Comparison of ENCODE assay signal across 10 cellular contexts in the genomic region with DNA sequence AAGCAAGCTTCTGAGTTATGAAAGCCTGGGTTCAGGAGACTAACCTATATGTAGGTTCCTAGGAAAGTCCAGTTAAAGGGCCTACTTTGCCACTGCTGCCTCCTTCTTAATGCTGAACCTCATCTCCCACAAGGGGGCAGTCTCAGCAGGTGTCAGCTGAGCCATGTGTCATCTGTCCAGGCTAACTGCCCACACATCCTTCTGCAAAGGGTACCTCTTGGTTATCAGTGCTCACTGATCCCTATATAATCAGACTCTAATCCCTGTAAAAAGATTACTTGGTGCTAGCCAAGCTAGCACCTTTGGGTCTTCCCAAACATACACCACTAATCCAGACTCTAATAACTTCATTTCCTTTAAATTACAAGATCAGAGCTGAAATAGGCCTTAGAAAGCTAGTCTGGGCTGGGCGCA. TPM values are rescaled to one million over a fixed set of nuclear protein-coding genes. Genes with fewer than 3 reads are reported as not detected.
DNase-seq lines count a peak whose midpoint lies in the region; ATAC-seq, FAIRE-seq and TF ChIP-seq lines count a peak whose summit lies in the region.
"Had no signal": no experiment of that assay in that cellular context is flagged by ENCODE, and none has a peak within 500 bp of the region (broad histone marks: within the 10 kb centered on the region; RNA-seq: fewer than 3 reads in every experiment).

No MANE protein-coding gene starts in this region.

- POLR2A ChIA-PET in K562 (lab: Yijun Ruan, JAX), result interaction anchor here (0.5 to 5.6 kb wide), 15 partner anchors 9 to 500 kb away, joined by 3 to 104 read pairs (median 4); a partner anchor contains a TSS

- peak; percentile 53 for DNase-seq in NCI-H146 (lab: John Stamatoyannopoulos, UW)
- DNase-seq in NCI-H146 treated with DMSO at 0.1 percent for 48 hours (lab: John Stamatoyannopoulos, UW; ENCODE audit: unreplicated experiment), result no peak
- peak; percentile 47 for DNase-seq in NCI-H1105 (lab: John Stamatoyannopoulos, UW)
- peak; percentile 20 for DNase-seq in T1000 (lab: John Stamatoyannopoulos, UW)
- DNase-seq in K562 (ENCODE audit: extremely low read depth in 1 of 4, low spot score in 3 of 4), result peak; percentile 57 to 88 (median 67)
- peak; percentile 74 for DNase-seq in iris pigment epithelial cell (ENCODE audit: low read depth)
- peak; percentile 41 to 44 for DNase-seq in stimulated activated CD4-positive, alpha-beta T cell treated with anti-CD3 and anti-CD28 coated beads, Interleukin-4, amount 100 ng/mL, for 4 hours

- H3K9me1 ChIP-seq in K562 (ENCODE audit: control insufficient read depth, insufficient read depth, low read length), result no peaks in the 10 kb centered on the region

- no peak overlapping the region for H3K27ac ChIP-seq in K562 (ENCODE audit: extremely low read depth, low read depth, low read length)
- H3K27ac ChIP-seq: BLaER1 treated with 17β-estradiol and CSF1 and Interleukin-3, amounts not matched to agents 10 nM and 100 nM had no signal

- intact Hi-C loops in K562 (cut with micrococcal nuclease), result loop anchor here (1.0 to 5.0 kb wide), 2 partner anchors 58 to 370 kb away; no protein-coding TSS in a partner anchor

- no peak for TF ChIP-seq EP300 in K562 (IDR thresholded peaks at IDR 0.05; ENCODE audit: low read length)

- in situ Hi-C loops in K562 (cut with MboI), result loop anchor here (5.0 kb wide), 1 partner anchor 55 kb away; no protein-coding TSS in a partner anchor

- TF ChIP-seq POLR2A in K562 (conservative IDR thresholded peaks at IDR 0.05), result no peak

- H3K4me1 ChIP-seq in K562 (replicated peaks in 1 of 2; ENCODE audit: control insufficient read depth in 2 of 2, insufficient read depth in 2 of 2, low read length in 2 of 2), result no peaks in the 10 kb centered on the region; a peak in 1 of 5 replicates

- H3K4me2 ChIP-seq in K562 (ENCODE audit: insufficient read depth, low read length), result no peak overlapping the region
- H3K4me2 ChIP-seq: BLaER1 treated with 17β-estradiol and CSF1 and Interleukin-3, amounts not matched to agents 10 nM and 100 nM had no signal

- TF ChIP-seq RAD21 in K562 (CRISPR knock-in tag; conservative IDR thresholded peaks at IDR 0.05 in 1 of 2, IDR thresholded peaks at IDR 0.05 in 1 of 2), result peak; percentile 87 to 95

- FAIRE-seq in K562 (lab: Jason Lieb, UNC), result peak; percentile 88
- FAIRE-seq: endometrium had no signal

- H4K20me1 ChIP-seq in K562 (replicated peaks; ENCODE audit: control insufficient read depth, insufficient read depth, low read length), result no peaks in the 10 kb centered on the region

- no peak overlapping the region for H3K4me3 ChIP-seq in K562
- H3K4me3 ChIP-seq: BLaER1 treated with 17β-estradiol and CSF1 and Interleukin-3, amounts not matched to agents 10 nM and 100 nM had no signal

- peak; percentile 84 to 89 (median 86) for TF ChIP-seq CTCF in K562 (IDR thresholded peaks at IDR 0.05 in 2 of 3, conservative IDR thresholded peaks at IDR 0.05 in 1 of 3; ENCODE audit: insufficient read depth in 2 of 3, low read depth in 1 of 3, low read length in 3 of 3)

- no peaks in the 10 kb centered on the region for H3K9me3 ChIP-seq in K562 (replicated peaks; ENCODE audit: control insufficient read depth, insufficient read depth, low read depth, low read length)
- H3K9me3 ChIP-seq: BLaER1 treated with 17β-estradiol and CSF1 and Interleukin-3, amounts not matched to agents 10 nM and 100 nM had no signal

- H3K27me3 ChIP-seq in K562 (ENCODE audit: control insufficient read depth in 2 of 2, insufficient read depth in 2 of 2, low read length in 2 of 2), result no peaks in the 10 kb centered on the region
- H3K27me3 ChIP-seq: BLaER1 treated with 17β-estradiol and CSF1 and Interleukin-3, amounts not matched to agents 10 nM and 100 nM had no signal

- H3K79me2 ChIP-seq in K562 (ENCODE audit: control insufficient read depth, insufficient read depth, low read length), result peaks cover 27% of the 10 kb centered on the region

- ATAC-seq in K562, result peak; percentile 78
- no peak for ATAC-seq in GM19035 (IDR thresholded peaks at IDR 0.05; ENCODE audit: unreplicated experiment)

- WGBS in K562 (ENCODE audit: insufficient coverage, low coverage, missing lambda C conversion rate), result 100% methylated on average over 1 of the region's 1 CpG

- no peak overlapping the region for H3K9ac ChIP-seq in K562 (ENCODE audit: insufficient read depth in 1 of 2, low read depth in 2 of 2, low read length in 2 of 2)

- H3K36me3 ChIP-seq in K562 (ENCODE audit: control insufficient read depth, insufficient read depth, low read length), result peaks cover 98% of the 10 kb centered on the region

- CTCF ChIA-PET in K562 (lab: Yijun Ruan, JAX; ENCODE audit: low intra/inter-chr PET ratio), result interaction anchor here (0.6 to 2.6 kb wide), 4 partner anchors 57 to 667 kb away, joined by 3 to 21 read pairs (median 3); no protein-coding TSS in a partner anchor

- BruUV-seq in K562 (replicated peaks; lab: Mats Ljungman, UMichigan), result no TSS peak

- H2AFZ ChIP-seq in K562 (ENCODE audit: low read depth, low read length), result no peak overlapping the region

RNA-seq across cellular contexts. Expression of a gene that starts 9.0 kb away (rescaled TPM):
- total RNA-seq in K562 (2011; cell fraction: chromatin; rRNA removed; ENCODE audit: low replicate concordance), result 79.5 and 95.5 TPM in 2 replicates
- total RNA-seq in K562 (2011; cell fraction: nucleolus; rRNA removed), result 122 and 130 TPM in 2 replicates
- total RNA-seq in K562 (2011; cell fraction: nucleoplasm; rRNA removed), result 143 and 148 TPM in 2 replicates
- total RNA-seq in K562 (2014; rRNA removed), result 748 and 796 TPM in 2 replicates
- total RNA-seq in K562 (2014; rRNA removed; fragmentation: Illumina TruSeq; extraction: Trizol), result 1,380 and 1,529 TPM in 2 replicates
- total RNA-seq in K562 (2015; rRNA removed; fragmentation: Illumina TruSeq; extraction: Trizol), result 989 and 1,002 TPM in 2 replicates
- 894 and 993 TPM in 2 replicates for total RNA-seq in K562 (2021)
- 864 and 1,258 TPM in 2 replicates for polyA plus RNA-seq in K562 (2011; rRNA removed)
- 427 and 691 TPM in 2 replicates for polyA plus RNA-seq in K562 (2011; cell fraction: cytosol; rRNA removed)
- 136 and 272 TPM in 2 replicates for polyA plus RNA-seq in K562 (2011; cell fraction: nucleus; rRNA removed)
- polyA plus RNA-seq in K562 (2012), result 541 and 1,089 TPM in 2 replicates
- polyA plus RNA-seq in K562 (2014; fragmentation: Illumina TruSeq; extraction: Trizol), result 981 and 1,045 TPM in 2 replicates
- polyA plus RNA-seq in K562 (2014; fragmentation: Nextera tagmentation; extraction: Ambion mirVana), result 1,000 to 10,000 TPM; 2,282 to 2,388 TPM
- 1,029 and 1,274 TPM in 2 replicates for polyA plus RNA-seq in K562 (2014; rRNA removed)
- 657 and 807 TPM in 2 replicates for polyA minus RNA-seq in K562 (2011; rRNA and poly(A)+ RNA removed)
- 159 and 222 TPM in 2 replicates for polyA minus RNA-seq in K562 (2011; cell fraction: cytosol; rRNA and poly(A)+ RNA removed)
- 41.1 and 70.9 TPM in 2 replicates for polyA minus RNA-seq in K562 (2011; cell fraction: nucleus; rRNA and poly(A)+ RNA removed)

RNA-seq across cellular contexts. Expression of a gene that starts 12.5 kb away (rescaled TPM):
- total RNA-seq in K562 (2011; cell fraction: chromatin; rRNA removed; ENCODE audit: low replicate concordance), result 4.9 and 12.2 TPM in 2 replicates
- 7.2 and 8.8 TPM in 2 replicates for total RNA-seq in K562 (2011; cell fraction: nucleolus; rRNA removed)
- total RNA-seq in K562 (2011; cell fraction: nucleoplasm; rRNA removed), result 8.6 and 13.4 TPM in 2 replicates
- 11.9 and 15.2 TPM in 2 replicates for total RNA-seq in K562 (2014; rRNA removed)
- total RNA-seq in K562 (2014; rRNA removed; fragmentation: Illumina TruSeq; extraction: Trizol), result 7.8 and 8.1 TPM in 2 replicates
- 12.5 and 13.0 TPM in 2 replicates for total RNA-seq in K562 (2015; rRNA removed; fragmentation: Illumina TruSeq; extraction: Trizol)
- total RNA-seq in K562 (2021), result 18.8 and 19.1 TPM in 2 replicates
- polyA plus RNA-seq in K562 (2011; rRNA removed), result 8.5 and 8.8 TPM in 2 replicates
- 11.9 and 17.3 TPM in 2 replicates for polyA plus RNA-seq in K562 (2011; cell fraction: cytosol; rRNA removed)
- polyA plus RNA-seq in K562 (2011; cell fraction: nucleus; rRNA removed), result 8.9 and 11.3 TPM in 2 replicates
- polyA plus RNA-seq in K562 (2012), result 5.9 and 16.4 TPM in 2 replicates
- 20.4 and 21.0 TPM in 2 replicates for polyA plus RNA-seq in K562 (2014; fragmentation: Illumina TruSeq; extraction: Trizol)
- polyA plus RNA-seq in K562 (2014; fragmentation: Nextera tagmentation; extraction: Ambion mirVana), result 10 to 100 TPM in 1 of 2 experiments, 1 to 10 TPM in 1; 8.9 to 11.4 TPM
- 8.0 and 11.7 TPM in 2 replicates for polyA plus RNA-seq in K562 (2014; rRNA removed)
- polyA minus RNA-seq in K562 (2011; rRNA and poly(A)+ RNA removed), result 13.2 and 15.8 TPM in 2 replicates
- polyA minus RNA-seq in K562 (2011; cell fraction: cytosol; rRNA and poly(A)+ RNA removed), result 10.7 and 15.3 TPM in 2 replicates
- polyA minus RNA-seq in K562 (2011; cell fraction: nucleus; rRNA and poly(A)+ RNA removed), result 8.5 and 12.0 TPM in 2 replicates

RNA-seq across cellular contexts. Expression of a gene that starts 12.8 kb away (rescaled TPM):
- total RNA-seq in K562 (2011; cell fraction: chromatin; rRNA removed; ENCODE audit: low replicate concordance), result 14.4 and 26.3 TPM in 2 replicates
- total RNA-seq in K562 (2011; cell fraction: nucleolus; rRNA removed), result 19.0 and 22.9 TPM in 2 replicates
- total RNA-seq in K562 (2011; cell fraction: nucleoplasm; rRNA removed), result 18.3 and 20.8 TPM in 2 replicates
- total RNA-seq in K562 (2014; rRNA removed) (3.5 and 4.1 TPM in 2 replicates), K562 (2014; rRNA removed; fragmentation: Illumina TruSeq; extraction: Trizol) (5.2 and 5.5 TPM in 2 replicates), K562 (2015; rRNA removed; fragmentation: Illumina TruSeq; extraction: Trizol) (3.8 and 4.0 TPM in 2 replicates), K562 (2021) (5.5 and 6.2 TPM in 2 replicates)
- polyA plus RNA-seq in K562 (2011; rRNA removed) (7.2 and 12.0 TPM in 2 replicates), K562 (2014; fragmentation: Illumina TruSeq; extraction: Trizol) (6.2 TPM in 2 replicates), K562 (2014; fragmentation: Nextera tagmentation; extraction: Ambion mirVana) (1 to 10 TPM; 3.7 to 8.2 TPM), K562 (2014; rRNA removed) (4.8 and 7.8 TPM in 2 replicates)
- polyA plus RNA-seq in K562 (2011; cell fraction: cytosol; rRNA removed), result 10.0 and 16.0 TPM in 2 replicates
- polyA plus RNA-seq in K562 (2011; cell fraction: nucleus; rRNA removed), result 15.8 and 16.9 TPM in 2 replicates
- polyA plus RNA-seq in K562 (2012), result 5.6 and 11.7 TPM in 2 replicates
- 4.2 and 4.8 TPM in 2 replicates for polyA minus RNA-seq in K562 (2011; rRNA and poly(A)+ RNA removed)
- 4.8 and 5.6 TPM in 2 replicates for polyA minus RNA-seq in K562 (2011; cell fraction: cytosol; rRNA and poly(A)+ RNA removed)
- polyA minus RNA-seq in K562 (2011; cell fraction: nucleus; rRNA and poly(A)+ RNA removed), result 3.4 and 4.9 TPM in 2 replicates

RNA-seq across cellular contexts. Expression of a gene that starts 21.7 kb away (rescaled TPM):
- total RNA-seq in K562 (2011; cell fraction: chromatin; rRNA removed; ENCODE audit: low replicate concordance), result 4.4 and 6.0 TPM in 2 replicates
- total RNA-seq in K562 (2011; cell fraction: nucleolus; rRNA removed), result 2.6 and 3.8 TPM in 2 replicates
- total RNA-seq in K562 (2011; cell fraction: nucleoplasm; rRNA removed), result 4.8 and 6.3 TPM in 2 replicates
- total RNA-seq in K562 (2014; rRNA removed) (3.0 and 3.1 TPM in 2 replicates), K562 (2014; rRNA removed; fragmentation: Illumina TruSeq; extraction: Trizol) (2.7 and 3.2 TPM in 2 replicates), K562 (2015; rRNA removed; fragmentation: Illumina TruSeq; extraction: Trizol) (4.9 and 5.3 TPM in 2 replicates), K562 (2021) (3.3 and 3.7 TPM in 2 replicates)
- polyA plus RNA-seq in K562 (2011; rRNA removed) (1.0 and 3.7 TPM in 2 replicates), K562 (2014; fragmentation: Illumina TruSeq; extraction: Trizol) (4.3 and 4.7 TPM in 2 replicates), K562 (2014; fragmentation: Nextera tagmentation; extraction: Ambion mirVana) (1 to 10 TPM; 1.6 to 1.9 TPM), K562 (2014; rRNA removed) (3.7 TPM in 2 replicates)
- 0.94 and 3.0 TPM in 2 replicates for polyA plus RNA-seq in K562 (2011; cell fraction: cytosol; rRNA removed)
- polyA plus RNA-seq in K562 (2011; cell fraction: nucleus; rRNA removed), result 1.9 and 6.1 TPM in 2 replicates
- polyA plus RNA-seq in K562 (2012), result 6.1 and 11.5 TPM in 2 replicates
- 0.93 and 2.3 TPM in 2 replicates for polyA minus RNA-seq in K562 (2011; rRNA and poly(A)+ RNA removed)
- 1.2 and 2.2 TPM in 2 replicates for polyA minus RNA-seq in K562 (2011; cell fraction: cytosol; rRNA and poly(A)+ RNA removed)
- polyA minus RNA-seq in K562 (2011; cell fraction: nucleus; rRNA and poly(A)+ RNA removed), result 0.78 and 1.3 TPM in 2 replicates

RNA-seq across cellular contexts. Expression of a gene that starts 38.0 kb away (rescaled TPM):
- 130 and 233 TPM in 2 replicates for total RNA-seq in K562 (2011; cell fraction: chromatin; rRNA removed; ENCODE audit: low replicate concordance)
- 180 and 202 TPM in 2 replicates for total RNA-seq in K562 (2011; cell fraction: nucleolus; rRNA removed)
- total RNA-seq in K562 (2011; cell fraction: nucleoplasm; rRNA removed), result 172 and 179 TPM in 2 replicates
- total RNA-seq in K562 (2014; rRNA removed) (98.6 and 121 TPM in 2 replicates), K562 (2014; rRNA removed; fragmentation: Illumina TruSeq; extraction: Trizol) (99.7 and 132 TPM in 2 replicates), K562 (2015; rRNA removed; fragmentation: Illumina TruSeq; extraction: Trizol) (126 and 127 TPM in 2 replicates), K562 (2021) (142 and 177 TPM in 2 replicates)
- polyA plus RNA-seq in K562 (2011; rRNA removed) (211 and 285 TPM in 2 replicates), K562 (2014; fragmentation: Illumina TruSeq; extraction: Trizol) (139 TPM in 2 replicates), K562 (2014; fragmentation: Nextera tagmentation; extraction: Ambion mirVana) (100 to 1,000 TPM in 1 of 2 experiments, 10 to 100 TPM in 1; 68.6 to 114 TPM), K562 (2014; rRNA removed) (150 and 184 TPM in 2 replicates)
- polyA plus RNA-seq in K562 (2011; cell fraction: cytosol; rRNA removed), result 210 and 307 TPM in 2 replicates
- 171 and 202 TPM in 2 replicates for polyA plus RNA-seq in K562 (2011; cell fraction: nucleus; rRNA removed)
- polyA plus RNA-seq in K562 (2012), result 173 and 250 TPM in 2 replicates
- 165 and 169 TPM in 2 replicates for polyA minus RNA-seq in K562 (2011; rRNA and poly(A)+ RNA removed)
- 102 and 104 TPM in 2 replicates for polyA minus RNA-seq in K562 (2011; cell fraction: cytosol; rRNA and poly(A)+ RNA removed)
- 66.4 and 89.5 TPM in 2 replicates for polyA minus RNA-seq in K562 (2011; cell fraction: nucleus; rRNA and poly(A)+ RNA removed)
